Comparison of ENCODE assay signal across 1 cellular context in genomic region chr13:113275387-113275786, GRCh38.
TF ChIP-seq lines count a peak whose summit lies in the region.

No MANE protein-coding gene starts in this region.

TF ChIP-seq in HepG2, 621 proteins besides CTCF, POLR2A, EP300 and RAD21 (continued from another document and continues in another):
- TF ChIP-seq KIAA2018 (CRISPR knock-in tag; IDR thresholded peaks at IDR 0.05; ENCODE audit: borderline replicate concordance) (no peak), GTF3A (CRISPR knock-in tag; conservative IDR thresholded peaks at IDR 0.05) (no peak), HES4 (CRISPR knock-in tag; IDR thresholded peaks at IDR 0.05; ENCODE audit: borderline replicate concordance) (no peak), BHLHE40 (IDR thresholded peaks at IDR 0.05; ENCODE audit: low read length) (0 out of 2 replicates have a peak, but pooled peaks have one; percentile 6), CBX2 (IDR thresholded peaks at IDR 0.05; ENCODE audit: low read depth, low read length) (no peak), CBX2 (CRISPR knock-in tag; IDR thresholded peaks at IDR 0.05; ENCODE audit: low read depth) (no peak), CSRNP1 (CRISPR knock-in tag; IDR thresholded peaks at IDR 0.05) (no peak), GATAD2A (CRISPR knock-in tag; IDR thresholded peaks at IDR 0.05) (peak; percentile 38; the same call in 1 of the 2 replicates), ETV5 (CRISPR knock-in tag; IDR thresholded peaks at IDR 0.05; ENCODE audit: borderline replicate concordance) (peak; percentile 26; the same call in 1 of the 2 replicates), SMC3 (IDR thresholded peaks at IDR 0.05; ENCODE audit: low read length) (peak; percentile 85), KAT2B (IDR thresholded peaks at IDR 0.05; ENCODE audit: borderline replicate concordance, low read depth, low read length) (no peak), THAP9 (CRISPR knock-in tag; IDR thresholded peaks at IDR 0.05; ENCODE audit: borderline replicate concordance) (0 out of 2 replicates have a peak, but pooled peaks have one; percentile 20), KAT8 (CRISPR knock-in tag; IDR thresholded peaks at IDR 0.05) (peak; percentile 48; the same call in 1 of the 2 replicates), PAXIP1 (CRISPR knock-in tag; conservative IDR thresholded peaks at IDR 0.05) (peak; percentile 41), IRF9 (CRISPR knock-in tag; IDR thresholded peaks at IDR 0.05; ENCODE audit: borderline replicate concordance) (no peak), ZNF280D (CRISPR knock-in tag; IDR thresholded peaks at IDR 0.05) (0 out of 2 replicates have a peak, but pooled peaks have one; percentile 23), ZNF790 (CRISPR knock-in tag; IDR thresholded peaks at IDR 0.05; ENCODE audit: borderline replicate concordance) (no peak), JUNB (CRISPR knock-in tag; IDR thresholded peaks at IDR 0.05; ENCODE audit: borderline replicate concordance) (no peak), PHF5A (CRISPR knock-in tag; IDR thresholded peaks at IDR 0.05; ENCODE audit: low read depth, unreplicated experiment) (peak; percentile 30), ARID3A (IDR thresholded peaks at IDR 0.05; ENCODE audit: low read depth, low read length) (peak; percentile 76), YY1 (IDR thresholded peaks at IDR 0.05; ENCODE audit: insufficient read depth, insufficient replicate concordance, low read depth, low read length) (peak; percentile 62), SMAD9 (CRISPR knock-in tag; IDR thresholded peaks at IDR 0.05) (no peak), NR2F6 (IDR thresholded peaks at IDR 0.05) (peak; percentile 84), NR2F6 (CRISPR knock-in tag; IDR thresholded peaks at IDR 0.05) (peak; percentile 80), HNF4G (IDR thresholded peaks at IDR 0.05; ENCODE audit: borderline replicate concordance, low read depth, low read length) (no peak), HNF4G (CRISPR knock-in tag; IDR thresholded peaks at IDR 0.05; ENCODE audit: borderline replicate concordance, low read depth) (no peak), PPARG (CRISPR knock-in tag; conservative IDR thresholded peaks at IDR 0.05) (0 out of 2 replicates have a peak, but pooled peaks have one; percentile 36), HMGXB4 (CRISPR knock-in tag; IDR thresholded peaks at IDR 0.05; ENCODE audit: borderline replicate concordance in 1 of 2, low read depth in 1 of 2) (0 out of 4 replicates have a peak, but pooled peaks of 1 of the 2 experiments have one; percentile 44), FOSL1 (CRISPR knock-in tag; IDR thresholded peaks at IDR 0.05; ENCODE audit: borderline replicate concordance) (peak; percentile 24; the same call in 1 of the 2 replicates)
